Comparison of ENCODE assay signal across 1 cellular context in genomic region chr6:159726918-159727716, GRCh38.
TF ChIP-seq lines count a peak whose summit lies in the region.

Gene WTAP (plus strand): TSS chr6:159727506. CDS start chr6:159736266, 8,760 bp downstream.

TF ChIP-seq in SK-N-SH, 30 proteins besides CTCF, POLR2A, EP300 and RAD21 (continued from another document):
- TF ChIP-seq POLR2AphosphoS5 (IDR thresholded peaks at IDR 0.05; ENCODE audit: low read depth, low read length) (peak; percentile 81), YY1 (IDR thresholded peaks at IDR 0.05; ENCODE audit: low read depth) (peak; percentile 87), TCF12 (IDR thresholded peaks at IDR 0.05) (peak; percentile 59), TAF1 (IDR thresholded peaks at IDR 0.05; ENCODE audit: borderline replicate concordance, low read depth, low read length) (peak; percentile 82)
- TF ChIP-seq, protein P1, sequence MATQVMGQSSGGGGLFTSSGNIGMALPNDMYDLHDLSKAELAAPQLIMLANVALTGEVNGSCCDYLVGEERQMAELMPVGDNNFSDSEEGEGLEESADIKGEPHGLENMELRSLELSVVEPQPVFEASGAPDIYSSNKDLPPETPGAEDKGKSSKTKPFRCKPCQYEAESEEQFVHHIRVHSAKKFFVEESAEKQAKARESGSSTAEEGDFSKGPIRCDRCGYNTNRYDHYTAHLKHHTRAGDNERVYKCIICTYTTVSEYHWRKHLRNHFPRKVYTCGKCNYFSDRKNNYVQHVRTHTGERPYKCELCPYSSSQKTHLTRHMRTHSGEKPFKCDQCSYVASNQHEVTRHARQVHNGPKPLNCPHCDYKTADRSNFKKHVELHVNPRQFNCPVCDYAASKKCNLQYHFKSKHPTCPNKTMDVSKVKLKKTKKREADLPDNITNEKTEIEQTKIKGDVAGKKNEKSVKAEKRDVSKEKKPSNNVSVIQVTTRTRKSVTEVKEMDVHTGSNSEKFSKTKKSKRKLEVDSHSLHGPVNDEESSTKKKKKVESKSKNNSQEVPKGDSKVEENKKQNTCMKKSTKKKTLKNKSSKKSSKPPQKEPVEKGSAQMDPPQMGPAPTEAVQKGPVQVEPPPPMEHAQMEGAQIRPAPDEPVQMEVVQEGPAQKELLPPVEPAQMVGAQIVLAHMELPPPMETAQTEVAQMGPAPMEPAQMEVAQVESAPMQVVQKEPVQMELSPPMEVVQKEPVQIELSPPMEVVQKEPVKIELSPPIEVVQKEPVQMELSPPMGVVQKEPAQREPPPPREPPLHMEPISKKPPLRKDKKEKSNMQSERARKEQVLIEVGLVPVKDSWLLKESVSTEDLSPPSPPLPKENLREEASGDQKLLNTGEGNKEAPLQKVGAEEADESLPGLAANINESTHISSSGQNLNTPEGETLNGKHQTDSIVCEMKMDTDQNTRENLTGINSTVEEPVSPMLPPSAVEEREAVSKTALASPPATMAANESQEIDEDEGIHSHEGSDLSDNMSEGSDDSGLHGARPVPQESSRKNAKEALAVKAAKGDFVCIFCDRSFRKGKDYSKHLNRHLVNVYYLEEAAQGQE (IDR thresholded peaks at IDR 0.05; ENCODE audit: low read depth, low read length) = peak; percentile 46; the same call in 1 of the 2 replicates
